In genomic region chr15:45586990-45587860, GRCh38 we compare ENCODE assay signal across 8 cellular contexts. TPM values are rescaled to one million over a fixed set of nuclear protein-coding genes. Genes with fewer than 3 reads are reported as not detected.
A peak's percentile ranks its signal among the peaks of the same experiment; 100 is the strongest.
DNase-seq lines count a peak whose midpoint lies in the region; ATAC-seq and TF ChIP-seq lines count a peak whose summit lies in the region.

TSS of gene BLOC1S6 (plus strand) at chr15:45587379. CDS start at chr15:45587444, 65 bp downstream.

- DNase-seq in AG10803 (ENCODE audit: low read depth) = peak; percentile 88
- DNase-seq in NCI-H460 (ENCODE audit: extremely low read depth, low read depth) = peak; percentile 76
- peak; percentile 91 for DNase-seq in activated CD4-positive, alpha-beta T cell treated with anti-CD3 and anti-CD28 coated beads for 36 hours
- peak; percentile 94 for DNase-seq in choroid plexus epithelial cell (ENCODE audit: low read depth)
- peak; percentile 63 for DNase-seq in kidney glomerular epithelial cell (lab: John Stamatoyannopoulos, UW)
- DNase-seq in stimulated activated CD4-positive, alpha-beta T cell treated with anti-CD3 and anti-CD28 coated beads, Interleukin-1b, Interleukin-23, amount 100 ng/mL, for 1 hour (ENCODE audit: low read depth in 2 of 2) = peak; percentile 50 to 77

- no peaks in the 10 kb centered on the region for H3K9me3 Mint-ChIP-seq in activated CD4-positive, alpha-beta T cell treated with anti-CD3 and anti-CD28 coated beads for 36 hours (ENCODE audit: low read depth)

- peak within 1 kb of the TSS; percentile 94 for H3K4me3 Mint-ChIP-seq in activated CD4-positive, alpha-beta T cell treated with anti-CD3 and anti-CD28 coated beads for 36 hours

- no peaks in the 10 kb centered on the region for H3K27me3 Mint-ChIP-seq in activated CD4-positive, alpha-beta T cell treated with anti-CD3 and anti-CD28 coated beads for 36 hours

- H3K4me1 Mint-ChIP-seq in activated CD4-positive, alpha-beta T cell treated with anti-CD3 and anti-CD28 coated beads for 36 hours = peaks cover 47% of the 10 kb centered on the region

- intact Hi-C loops in activated CD4-positive, alpha-beta T cell treated with anti-CD3 and anti-CD28 coated beads for 36 hours (cut with DNase I, micrococcal nuclease) = loop anchor here (1.0 to 2.0 kb wide), 9 partner anchors 48 to 420 kb away; partner anchors contain the start of genes SLC30A4 (in 2 of the 2) and SQOR (in 1 of the 2)

- peak within 1 kb of the TSS; percentile 100 for H3K27ac Mint-ChIP-seq in activated CD4-positive, alpha-beta T cell treated with anti-CD3 and anti-CD28 coated beads for 36 hours

- TF ChIP-seq CTCF in AG10803 (conservative IDR thresholded peaks at IDR 0.05; ENCODE audit: low read length) (no peak), choroid plexus epithelial cell (conservative IDR thresholded peaks at IDR 0.05; ENCODE audit: low read depth, low read length) (no peak)

- CTCF ChIA-PET in activated CD4-positive, alpha-beta T cell treated with anti-CD3 and anti-CD28 coated beads for 36 hours (lab: Charles Lee) = interaction anchor here (0.6 to 4.2 kb wide), 20 partner anchors 11 to 272 kb away, joined by 3 to 33 read pairs (median 4); a partner anchor contains a TSS

- POLR2A ChIA-PET in activated CD4-positive, alpha-beta T cell treated with anti-CD3 and anti-CD28 coated beads for 36 hours (lab: Charles Lee) = interaction anchor here (0.5 to 3.1 kb wide), 8 partner anchors 10 to 875 kb away, joined by 3 to 23 read pairs (median 4); partner anchors contain the start of gene SHF

- H3K36me3 Mint-ChIP-seq in activated CD4-positive, alpha-beta T cell treated with anti-CD3 and anti-CD28 coated beads for 36 hours (ENCODE audit: low read depth) = peaks cover 3% of the 10 kb centered on the region

- ATAC-seq in GM19025 (IDR thresholded peaks at IDR 0.05; ENCODE audit: low read depth, unreplicated experiment) (peak; percentile 75), HG03342 (IDR thresholded peaks at IDR 0.05; ENCODE audit: unreplicated experiment) (peak; percentile 78)
- peak; percentile 81 for ATAC-seq in activated CD4-positive, alpha-beta T cell treated with anti-CD3 and anti-CD28 coated beads for 36 hours

- peak within 1 kb of the TSS; percentile 64 for H3K4me3 ChIP-seq in AG10803 (ENCODE audit: low read length)
- H3K4me3 ChIP-seq in choroid plexus epithelial cell (ENCODE audit: low read depth, low read length) = peak within 1 kb of the TSS; percentile 97

RNA-seq across cellular contexts. Expression of gene BLOC1S6, which starts in this region (rescaled TPM):
- 55.5 and 57.4 TPM in 2 replicates for total RNA-seq in NCI-H460 (2014; rRNA removed; shearing (Covaris generic))
- polyA plus RNA-seq in NCI-H460 (2014; cell fraction: nucleus; rRNA removed) = 36.6 and 50.6 TPM in 2 replicates
- 10 to 100 TPM; 36.1 to 52.5 TPM for total RNA-seq in activated CD4-positive, alpha-beta T cell treated with anti-CD3 and anti-CD28 coated beads for 36 hours

Comparison
In these comparisons a context has a peak if more than half of its experiments do, and no peak if none do; other contexts are left out.
1. Peak in every context shown above with its lines: DNase-seq, ATAC-seq and H3K4me3 ChIP-seq.